ENCODE assay signal across 23 cellular contexts in the genomic region with DNA sequence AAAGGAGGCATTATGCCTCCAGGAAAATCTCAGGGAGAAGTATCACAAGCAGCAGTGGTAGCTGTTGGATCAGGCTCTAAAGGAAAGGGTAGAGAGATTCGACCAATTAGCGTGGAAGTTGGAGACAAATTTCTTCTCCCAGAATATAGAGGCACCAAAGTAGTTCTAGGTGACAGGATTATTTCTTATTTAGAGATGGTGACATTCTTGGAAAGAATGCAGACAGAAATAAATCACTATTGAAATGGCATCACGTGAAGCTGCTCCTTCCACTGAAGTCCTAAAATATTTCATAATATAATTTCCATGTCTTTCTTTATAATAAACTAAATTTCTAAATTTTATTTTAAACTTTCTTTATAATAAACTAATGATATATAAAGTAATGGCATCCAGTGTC.
DNase-seq lines count a peak whose midpoint lies in the region; ATAC-seq and TF ChIP-seq lines count a peak whose summit lies in the region.
"Had no signal": no experiment of that assay in that cellular context is flagged by ENCODE, and none has a peak within 500 bp of the region (broad histone marks: within the 10 kb centered on the region; RNA-seq: fewer than 3 reads in every experiment).

No MANE protein-coding gene starts in this region.

- H3K36me3 ChIP-seq in GM23338 (ENCODE audit: insufficient read depth) (peaks cover 6% of the 10 kb centered on the region; the same call in 1 of the 2 replicates), lung (ENCODE audit: control insufficient read depth in 2 of 2, insufficient read depth in 2 of 2, low read length in 2 of 2) (peaks cover 0 to 4% of the 10 kb centered on the region in 2 donors), spleen (peaks cover 0 to 78% (median 6%) of the 10 kb centered on the region in 6 donors)
- H3K36me3 ChIP-seq: MG63, ovary had no signal

- ATAC-seq in GM23338 = no peak
- ATAC-seq in lung (ENCODE audit: insufficient read depth, low FRiP score) = no peak
- ATAC-seq: activated CD4-positive, alpha-beta T cell treated with anti-CD3 and anti-CD28 coated beads for 36 hours; activated CD8-positive, alpha-beta memory T cell treated with anti-CD3 and anti-CD28 coated beads, Interleukin-2, amount 10 ng/mL, durations not matched to agents 7 days and 5 days had no signal

- 0 out of 2 replicates have a peak, but pooled peaks cover 3% of the 10 kb centered on the region for H3F3A ChIP-seq in GM23338 (replicated peaks; ENCODE audit: low read depth)

- TF ChIP-seq POLR2A in spleen (IDR thresholded peaks at IDR 0.05) = no peak

- H3K9me3 Mint-ChIP-seq in GM23338 (no peaks in the 10 kb centered on the region), chondrocyte (ENCODE audit: low read depth) (no peaks in the 10 kb centered on the region), nephron progenitor cell (no peaks in the 10 kb centered on the region)
- H3K9me3 Mint-ChIP-seq: CD4-positive, alpha-beta memory T cell; naive B cell had no signal

- no peaks in the 10 kb centered on the region; the same call in 1 of the 2 replicates for H4K20me1 ChIP-seq in GM23338 (replicated peaks; ENCODE audit: insufficient read depth)

- H2AFZ ChIP-seq in GM23338 = no peak overlapping the region

- WGBS in lung, 2 donors = 73 to 92% methylated on average over 3 of the region's 3 CpGs
- WGBS in spleen, 5 donors = 57 to 79% (median 72%) methylated on average over 3 of the region's 3 CpGs

- intact Hi-C loops in spleen (cut with DNase I; ENCODE audit: low total_unique reads) = no loop called here

- H3K4me1 ChIP-seq in GM23338 (ENCODE audit: insufficient read depth) (peaks cover 74% of the 10 kb centered on the region), lung (ENCODE audit: control insufficient read depth in 2 of 2, insufficient read depth in 2 of 2, low read length in 2 of 2) (peaks cover 21 to 38% of the 10 kb centered on the region in 2 donors), spleen (peaks cover 16 to 80% (median 46%) of the 10 kb centered on the region in 6 donors)

- H3K4me3 ChIP-seq in GM23338 (peak overlapping the region; percentile 30; the same call in 1 of the 2 replicates), lung (no peak overlapping the region), spleen (peak overlapping the region in 7 of 8 donors; percentile 8 to 67 (median 42))
- H3K4me3 ChIP-seq: MG63, ovary had no signal

- H3K27ac Mint-ChIP-seq in GM23338 = peak overlapping the region; percentile 95
- peak overlapping the region; percentile 76 for H3K27ac Mint-ChIP-seq in chondrocyte (ENCODE audit: unreplicated experiment)
- H3K27ac Mint-ChIP-seq in nephron progenitor cell = no peak overlapping the region
- H3K27ac Mint-ChIP-seq: activated CD4-positive, alpha-beta T cell treated with anti-CD3 and anti-CD28 coated beads for 36 hours; activated CD8-positive, alpha-beta memory T cell treated with anti-CD3 and anti-CD28 coated beads, Interleukin-2, amount 10 ng/mL, durations not matched to agents 7 days and 5 days had no signal

- H3K27me3 ChIP-seq in GM23338 (ENCODE audit: insufficient read depth) (no peaks in the 10 kb centered on the region), lung (ENCODE audit: control insufficient read depth, insufficient read depth) (no peaks in the 10 kb centered on the region), spleen (replicated peaks in 1 of 7) (no peaks in the 10 kb centered on the region)
- H3K27me3 ChIP-seq: MG63, ovary had no signal

- H3K36me3 Mint-ChIP-seq in GM23338 (ENCODE audit: low read depth) = peaks cover 3% of the 10 kb centered on the region; the same call in 2 of the 3 replicates
- peaks cover 7% of the 10 kb centered on the region for H3K36me3 Mint-ChIP-seq in chondrocyte (ENCODE audit: low read depth)
- H3K36me3 Mint-ChIP-seq in nephron progenitor cell (ENCODE audit: low read depth) = peaks cover 22% of the 10 kb centered on the region
- H3K36me3 Mint-ChIP-seq: activated CD8-positive, alpha-beta memory T cell treated with anti-CD3 and anti-CD28 coated beads, Interleukin-2, amount 10 ng/mL, durations not matched to agents 7 days and 5 days had no signal

- H3K4me1 Mint-ChIP-seq in GM23338 = peaks cover 77% of the 10 kb centered on the region
- H3K4me1 Mint-ChIP-seq in chondrocyte (ENCODE audit: low read depth) = peaks cover 78% of the 10 kb centered on the region
- H3K4me1 Mint-ChIP-seq in nephron progenitor cell = peaks cover 37% of the 10 kb centered on the region
- H3K4me1 Mint-ChIP-seq: activated CD4-positive, alpha-beta T cell treated with anti-CD3 and anti-CD28 coated beads for 36 hours; activated CD8-positive, alpha-beta memory T cell treated with anti-CD3 and anti-CD28 coated beads, Interleukin-2, amount 10 ng/mL, durations not matched to agents 7 days and 5 days had no signal

- H3K4me3 Mint-ChIP-seq in GM23338 (peak overlapping the region; percentile 53), chondrocyte (ENCODE audit: unreplicated experiment) (no peak overlapping the region), nephron progenitor cell (no peak overlapping the region)
- H3K4me3 Mint-ChIP-seq: activated CD4-positive, alpha-beta T cell treated with anti-CD3 and anti-CD28 coated beads for 36 hours; activated CD8-positive, alpha-beta memory T cell treated with anti-CD3 and anti-CD28 coated beads, Interleukin-2, amount 10 ng/mL, durations not matched to agents 7 days and 5 days; CD4-positive, alpha-beta memory T cell; naive B cell had no signal

- peak overlapping the region; percentile 36; the same call in 1 of the 2 replicates for H3K27ac ChIP-seq in GM23338 (ENCODE audit: low read depth)
- H3K27ac ChIP-seq in lung (ENCODE audit: low read depth in 1 of 2, low read length in 1 of 2) = peak overlapping the region; percentile 68 to 74
- peak overlapping the region in 6 of 8 donors; percentile 35 to 88 (median 82) for H3K27ac ChIP-seq in spleen
- H3K27ac ChIP-seq: ovary had no signal

- H3K9me3 ChIP-seq in lung (ENCODE audit: control insufficient read depth in 2 of 2, insufficient read depth in 1 of 2, low read length in 1 of 2) = no peaks in the 10 kb centered on the region
- H3K9me3 ChIP-seq in spleen = no peaks in the 10 kb centered on the region
- H3K9me3 ChIP-seq: MG63, ovary had no signal

- TF ChIP-seq CTCF in GM23338 (conservative IDR thresholded peaks at IDR 0.05; ENCODE audit: low read depth in 2 of 2) (no peak), chondrocyte (IDR thresholded peaks at IDR 0.05) (no peak), lung (IDR thresholded peaks at IDR 0.05; ENCODE audit: control extremely low read depth, extremely low read depth) (no peak), spleen (IDR thresholded peaks at IDR 0.05 in 8 of 11, conservative IDR thresholded peaks at IDR 0.05 in 3 of 11) (no peak), nephron progenitor cell (IDR thresholded peaks at IDR 0.05) (no peak)

- H3K27me3 Mint-ChIP-seq in GM23338 (ENCODE audit: insufficient read depth, low read depth, poor library complexity) (peaks cover 13% of the 10 kb centered on the region), chondrocyte (ENCODE audit: low read depth) (no peaks in the 10 kb centered on the region), nephron progenitor cell (ENCODE audit: low read depth, poor library complexity) (peaks cover 2% of the 10 kb centered on the region)
- H3K27me3 Mint-ChIP-seq: activated CD4-positive, alpha-beta T cell treated with anti-CD3 and anti-CD28 coated beads for 36 hours; activated CD8-positive, alpha-beta memory T cell treated with anti-CD3 and anti-CD28 coated beads, Interleukin-2, amount 10 ng/mL, durations not matched to agents 7 days and 5 days; CD4-positive, alpha-beta memory T cell; naive B cell had no signal

- H3K9me2 ChIP-seq in GM23338 (ENCODE audit: insufficient read depth) = no peaks in the 10 kb centered on the region

- DNase-seq in GM23338 (ENCODE audit: low spot score) (no peak), chondrocyte (ENCODE audit: low spot score) (no peak), lung (ENCODE audit: low spot score) (no peak), spleen (no peak), OCI-M2 (lab: John Stamatoyannopoulos, UW; ENCODE audit: unreplicated experiment) (no peak), nephron progenitor cell (no peak), NCI-H187 treated with DMSO at 0.1 percent for 48 hours (lab: John Stamatoyannopoulos, UW) (no peak), T-helper 1 cell (no peak)
- DNase-seq: activated CD4-positive, alpha-beta T cell treated with anti-CD3 and anti-CD28 coated beads for 36 hours; activated CD8-positive, alpha-beta memory T cell treated with anti-CD3 and anti-CD28 coated beads, Interleukin-2, amount 10 ng/mL, durations not matched to agents 7 days and 5 days; activated effector memory CD4-positive, alpha-beta T cell treated with anti-CD3 and anti-CD28 coated beads, Interleukin-2, amount 50 U/mL, for 16 hours; amniotic stem cell; CD4-positive, alpha-beta memory T cell; cerebellar nuclear complex; DMS79 treated with DMSO at 0.1 percent for 48 hours; foreskin fibroblast; MG63; naive B cell; NCI-H1694 treated with DMSO at 0.1 percent for 48 hours; NCI-H345; NK-92 treated with Interleukin-12 subunit alpha and Interleukin-12 subunit beta, amount 100 ng/mL, for 24 hours; ovary; RPMI8226 had no signal

- no peaks in the 10 kb centered on the region for H3K79me2 ChIP-seq in GM23338 (replicated peaks; ENCODE audit: insufficient read depth)

- peak overlapping the region; percentile 67 for H3K4me2 ChIP-seq in GM23338

TF ChIP-seq in GM23338, 12 proteins besides CTCF, POLR2A, EP300 and RAD21 (continues in another document):
- no peak for TF ChIP-seq EZH2 (IDR thresholded peaks at IDR 0.05; ENCODE audit: low read depth, unreplicated experiment)
